ENCODE assay signal across 2 cellular contexts in genomic region chr16:67658849-67659674, GRCh38.
TF ChIP-seq lines count a peak whose summit lies in the region.

No MANE protein-coding gene starts in this region.

TF ChIP-seq in A549, 52 proteins besides CTCF, POLR2A, EP300 and RAD21:
- TF ChIP-seq ZNF302 (CRISPR knock-in tag; IDR thresholded peaks at IDR 0.05), result no peak
- no peak for TF ChIP-seq RFX5 (IDR thresholded peaks at IDR 0.05)
- no peak for TF ChIP-seq RNF2 (IDR thresholded peaks at IDR 0.05; ENCODE audit: borderline replicate concordance, low read depth)
- TF ChIP-seq EHMT2 (IDR thresholded peaks at IDR 0.05; ENCODE audit: low read depth), result no peak
- no peak for TF ChIP-seq KDM5A (IDR thresholded peaks at IDR 0.05)
- TF ChIP-seq HEYL (CRISPR knock-in tag; IDR thresholded peaks at IDR 0.05), result no peak

TF ChIP-seq in IMR-90, 13 proteins besides CTCF, POLR2A, EP300 and RAD21:
- TF ChIP-seq FOS (IDR thresholded peaks at IDR 0.05; ENCODE audit: low read depth, low read length), result no peak
- no peak for TF ChIP-seq RFX5 (IDR thresholded peaks at IDR 0.05; ENCODE audit: low read depth, low read length)
- TF ChIP-seq MAZ (IDR thresholded peaks at IDR 0.05; ENCODE audit: borderline replicate concordance, low read depth, low read length), result no peak
- TF ChIP-seq CHD1 (IDR thresholded peaks at IDR 0.05; ENCODE audit: low read depth, low read length), result no peak
- no peak for TF ChIP-seq NFE2L2 (IDR thresholded peaks at IDR 0.05; ENCODE audit: low read depth, low read length)
- TF ChIP-seq USF2 (IDR thresholded peaks at IDR 0.05; ENCODE audit: low read depth, low read length), result no peak
